ENCODE assay signal across 10 cellular contexts in genomic region chrX:11756354-11757318, GRCh38. TPM values are rescaled to one million over a fixed set of nuclear protein-coding genes. Genes with fewer than 3 reads are reported as not detected.
DNase-seq lines count a peak whose midpoint lies in the region; ATAC-seq, FAIRE-seq and TF ChIP-seq lines count a peak whose summit lies in the region.
"Had no signal": no experiment of that assay in that cellular context is flagged by ENCODE, and none has a peak within 500 bp of the region (broad histone marks: within the 10 kb centered on the region; RNA-seq: fewer than 3 reads in every experiment).

No MANE protein-coding gene starts in this region.

- H3K4me2 ChIP-seq in mesenchymal stem cell (ENCODE audit: low read length, poor library complexity, severe bottlenecking), result no peak overlapping the region

- H3K9me3 Mint-ChIP-seq in activated naive CD8-positive, alpha-beta T cell (ENCODE audit: low read depth), result no peaks in the 10 kb centered on the region

- no peak overlapping the region for H4K8ac ChIP-seq in mesenchymal stem cell (ENCODE audit: low read length)

- H3K27me3 ChIP-seq in A673 (replicated peaks; ENCODE audit: insufficient read depth, low read depth, low read length, poor library complexity) (peaks cover 59% of the 10 kb centered on the region), mesenchymal stem cell (ENCODE audit: control insufficient read depth in 1 of 2, insufficient read depth in 1 of 2, low read length in 2 of 2) (peaks cover 0 to 5% of the 10 kb centered on the region in 2 experiments)

- 75% methylated on average over 15 of the region's 15 CpGs for WGBS in mesenchymal stem cell

- H3K4me1 ChIP-seq in A673 (ENCODE audit: insufficient read depth, low read length, poor library complexity, severe bottlenecking) (no peaks in the 10 kb centered on the region), mesenchymal stem cell (ENCODE audit: control insufficient read depth, insufficient read depth, low read depth, low read length) (peaks cover 1% of the 10 kb centered on the region)

- H3K23ac ChIP-seq in mesenchymal stem cell (ENCODE audit: low read length in 2 of 2), result no peak overlapping the region

- H3K27ac ChIP-seq in A673 (ENCODE audit: low read depth, low read length, poor library complexity, severe bottlenecking) (no peak overlapping the region), mesenchymal stem cell (ENCODE audit: low read length, poor library complexity, severe bottlenecking) (no peak overlapping the region)
- H3K27ac ChIP-seq: SK-N-MC had no signal

- H3K36me3 Mint-ChIP-seq in activated naive CD8-positive, alpha-beta T cell, result peaks cover 6% of the 10 kb centered on the region

- peak overlapping the region; percentile 78 for H3K9ac ChIP-seq in mesenchymal stem cell (ENCODE audit: low read length)

- intact Hi-C loops in A673 (cut with micrococcal nuclease; ENCODE audit: unreplicated experiment), result no loop called here

- H3K36me3 ChIP-seq in A673 (ENCODE audit: insufficient read depth, low read length, poor library complexity, severe bottlenecking) (no peaks in the 10 kb centered on the region), mesenchymal stem cell (ENCODE audit: control insufficient read depth in 1 of 2, insufficient read depth in 2 of 2, low read depth in 1 of 2, low read length in 2 of 2) (peaks cover 0 to 10% of the 10 kb centered on the region in 2 experiments)

- H4K91ac ChIP-seq in mesenchymal stem cell (ENCODE audit: low read length), result no peak overlapping the region

- no peaks in the 10 kb centered on the region for H3K9me3 ChIP-seq in A673 (ENCODE audit: low read depth, low read length, poor library complexity, severe bottlenecking)
- no peaks in the 10 kb centered on the region for H3K9me3 ChIP-seq in mesenchymal stem cell (ENCODE audit: control insufficient read depth, low read length)

- no peak for ATAC-seq in GM18873 (IDR thresholded peaks at IDR 0.05; ENCODE audit: low FRiP score, unreplicated experiment)

- no peak overlapping the region for H2AK5ac ChIP-seq in mesenchymal stem cell (ENCODE audit: low read length, severe bottlenecking)

- peak overlapping the region; percentile 76 for H3K4me3 Mint-ChIP-seq in activated naive CD8-positive, alpha-beta T cell

- CTCF ChIA-PET in A673 (lab: Charles Lee), result no interaction called here

- DNase-seq in A673 (ENCODE audit: low spot score) (no peak), GM19239 (ENCODE audit: insufficient read length, low spot score) (no peak), mesenchymal stem cell (peak; percentile 11), GDM1 (lab: John Stamatoyannopoulos, UW) (no peak), pons (ENCODE audit: low spot score) (no peak), GM19238 (ENCODE audit: insufficient read length, low spot score) (no peak)
- DNase-seq: kidney glomerular epithelial cell had no signal

- POLR2A ChIA-PET in A673 (lab: Charles Lee; ENCODE audit: low non-redundant PET), result no interaction called here

- H3K18ac ChIP-seq in mesenchymal stem cell (ENCODE audit: low read depth in 1 of 2, low read length in 2 of 2), result no peak overlapping the region

- BruUV-seq in A673 (replicated peaks; lab: Mats Ljungman, UMichigan), result no TSS peak

- H3K4me3 ChIP-seq in A673 (ENCODE audit: low read depth, low read length, poor library complexity, severe bottlenecking), result peak overlapping the region; percentile 51
- peak overlapping the region in 1 of 2 experiments; percentile 71 for H3K4me3 ChIP-seq in mesenchymal stem cell (ENCODE audit: insufficient read depth in 1 of 2, low read depth in 1 of 2, low read length in 2 of 2)

- H3K79me1 ChIP-seq in mesenchymal stem cell (replicated peaks; ENCODE audit: low read length, poor library complexity, severe bottlenecking), result peaks cover 4% of the 10 kb centered on the region

- H2BK5ac ChIP-seq in mesenchymal stem cell (ENCODE audit: low read depth, low read length, poor library complexity, severe bottlenecking), result no peak overlapping the region

- no peak overlapping the region for H2BK15ac ChIP-seq in mesenchymal stem cell (ENCODE audit: low read depth, poor library complexity, severe bottlenecking)

- no peak overlapping the region for H3K14ac ChIP-seq in mesenchymal stem cell (ENCODE audit: low read length in 2 of 2)

- H3K4me1 Mint-ChIP-seq in activated naive CD8-positive, alpha-beta T cell (ENCODE audit: low read depth), result peaks cover 14% of the 10 kb centered on the region

- peak overlapping the region; percentile 77 for H3K27ac Mint-ChIP-seq in activated naive CD8-positive, alpha-beta T cell

- TF ChIP-seq CTCF in A673 (conservative IDR thresholded peaks at IDR 0.05; ENCODE audit: low read depth, low read length), result no peak

- H2BK12ac ChIP-seq in mesenchymal stem cell (ENCODE audit: low read length in 2 of 2), result no peak overlapping the region

- H3K4ac ChIP-seq in mesenchymal stem cell (ENCODE audit: low read depth in 1 of 2, low read length in 2 of 2), result no peak overlapping the region

- H3K27me3 Mint-ChIP-seq in activated naive CD8-positive, alpha-beta T cell, result no peaks in the 10 kb centered on the region

- no peak overlapping the region for H2BK120ac ChIP-seq in mesenchymal stem cell (ENCODE audit: low read depth, low read length)

- peak; percentile 92 for FAIRE-seq in GM19239 (lab: Jason Lieb, UNC)

- no peak overlapping the region for H2AFZ ChIP-seq in mesenchymal stem cell (ENCODE audit: low read depth, low read length)

RNA-seq across cellular contexts. Expression of gene MSL3, which starts 1.4 kb away (rescaled TPM):
- total RNA-seq in A673 (2021), result 15.8 and 18.2 TPM in 2 replicates
- polyA plus RNA-seq in mesenchymal stem cell (2013, experiment 1 of 2), result 24.0 TPM
- 24.4 TPM for polyA plus RNA-seq in mesenchymal stem cell (2013, experiment 2 of 2)
